Comparison of ENCODE assay signal across 1 cellular context in the genomic region with DNA sequence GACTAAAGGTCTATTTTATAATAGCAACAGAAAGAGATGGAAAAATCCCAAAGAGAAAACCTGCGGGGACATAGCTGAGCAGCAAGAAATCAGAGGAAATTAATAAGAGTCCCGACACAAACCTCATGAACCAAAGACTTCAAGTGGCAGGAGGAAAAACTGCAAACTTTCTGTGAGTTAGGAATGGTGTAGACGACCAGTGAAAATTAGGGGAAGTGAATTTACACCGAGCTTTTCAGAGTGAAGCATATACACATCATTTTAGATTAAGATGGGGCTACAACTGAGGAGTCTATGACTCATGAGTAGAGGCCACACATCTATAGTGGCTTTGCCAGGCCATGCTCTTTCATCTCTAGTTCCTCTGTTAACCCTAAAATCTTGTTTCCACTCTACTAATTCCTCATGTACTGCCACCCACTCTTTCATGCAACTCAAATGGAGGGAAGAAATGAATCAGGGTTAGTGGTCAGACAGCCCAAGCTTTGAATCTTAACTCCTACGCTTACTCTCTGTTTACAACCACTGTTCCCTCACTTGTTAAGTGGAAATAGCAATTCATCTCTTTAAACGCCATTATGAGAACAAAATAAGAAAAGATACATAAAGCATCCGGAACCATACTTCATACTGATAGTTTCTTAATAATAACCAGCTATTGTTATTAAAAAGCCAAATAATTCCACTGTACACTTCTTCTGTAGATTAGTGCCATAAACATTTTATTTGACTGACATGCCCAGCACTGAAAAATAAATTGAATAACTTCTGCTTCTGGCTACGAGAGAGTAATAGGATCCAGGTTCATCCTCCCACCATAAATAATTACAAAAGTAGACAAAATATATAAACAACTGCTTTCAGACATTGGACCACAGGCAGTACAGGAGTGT.
TF ChIP-seq lines count a peak whose summit lies in the region.

No MANE protein-coding gene starts in this region.

TF ChIP-seq in GM12878, 131 proteins besides CTCF, POLR2A, EP300 and RAD21 (continued from another document):
- no peak for TF ChIP-seq IRF5 (IDR thresholded peaks at IDR 0.05; ENCODE audit: borderline replicate concordance)
- no peak for TF ChIP-seq ZNF622 (IDR thresholded peaks at IDR 0.05)
- peak; percentile 78 for TF ChIP-seq FOXM1 (IDR thresholded peaks at IDR 0.05; ENCODE audit: low read depth, low read length)
- TF ChIP-seq SUZ12 (IDR thresholded peaks at IDR 0.05; ENCODE audit: unreplicated experiment), result no peak
- TF ChIP-seq WRNIP1 (IDR thresholded peaks at IDR 0.05; ENCODE audit: borderline replicate concordance, low read depth, low read length), result no peak
- TF ChIP-seq BCL11A (IDR thresholded peaks at IDR 0.05; ENCODE audit: low read depth, low read length), result peak; percentile 85; the same call in 1 of the 2 replicates
- TF ChIP-seq ZNF274 (IDR thresholded peaks at IDR 0.05; ENCODE audit: insufficient read depth, insufficient read length), result no peak
- no peak for TF ChIP-seq SMAD5 (IDR thresholded peaks at IDR 0.05; ENCODE audit: low read depth)
- no peak for TF ChIP-seq POLR2AphosphoS2 (IDR thresholded peaks at IDR 0.05; ENCODE audit: low read depth, low read length)
- TF ChIP-seq, protein P1, sequence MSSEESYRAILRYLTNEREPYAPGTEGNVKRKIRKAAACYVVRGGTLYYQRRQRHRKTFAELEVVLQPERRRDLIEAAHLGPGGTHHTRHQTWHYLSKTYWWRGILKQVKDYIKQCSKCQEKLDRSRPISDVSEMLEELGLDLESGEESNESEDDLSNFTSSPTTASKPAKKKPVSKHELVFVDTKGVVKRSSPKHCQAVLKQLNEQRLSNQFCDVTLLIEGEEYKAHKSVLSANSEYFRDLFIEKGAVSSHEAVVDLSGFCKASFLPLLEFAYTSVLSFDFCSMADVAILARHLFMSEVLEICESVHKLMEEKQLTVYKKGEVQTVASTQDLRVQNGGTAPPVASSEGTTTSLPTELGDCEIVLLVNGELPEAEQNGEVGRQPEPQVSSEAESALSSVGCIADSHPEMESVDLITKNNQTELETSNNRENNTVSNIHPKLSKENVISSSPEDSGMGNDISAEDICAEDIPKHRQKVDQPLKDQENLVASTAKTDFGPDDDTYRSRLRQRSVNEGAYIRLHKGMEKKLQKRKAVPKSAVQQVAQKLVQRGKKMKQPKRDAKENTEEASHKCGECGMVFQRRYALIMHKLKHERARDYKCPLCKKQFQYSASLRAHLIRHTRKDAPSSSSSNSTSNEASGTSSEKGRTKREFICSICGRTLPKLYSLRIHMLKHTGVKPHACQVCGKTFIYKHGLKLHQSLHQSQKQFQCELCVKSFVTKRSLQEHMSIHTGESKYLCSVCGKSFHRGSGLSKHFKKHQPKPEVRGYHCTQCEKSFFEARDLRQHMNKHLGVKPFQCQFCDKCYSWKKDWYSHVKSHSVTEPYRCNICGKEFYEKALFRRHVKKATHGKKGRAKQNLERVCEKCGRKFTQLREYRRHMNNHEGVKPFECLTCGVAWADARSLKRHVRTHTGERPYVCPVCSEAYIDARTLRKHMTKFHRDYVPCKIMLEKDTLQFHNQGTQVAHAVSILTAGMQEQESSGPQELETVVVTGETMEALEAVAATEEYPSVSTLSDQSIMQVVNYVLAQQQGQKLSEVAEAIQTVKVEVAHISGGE (CRISPR knock-in tag; IDR thresholded peaks at IDR 0.05), result no peak
- peak; percentile 81 for TF ChIP-seq DPF2 (IDR thresholded peaks at IDR 0.05)
- no peak for TF ChIP-seq SMC3 (IDR thresholded peaks at IDR 0.05; ENCODE audit: borderline replicate concordance, low read length)
- TF ChIP-seq ELK1 (IDR thresholded peaks at IDR 0.05; ENCODE audit: low read depth, low read length), result no peak
- TF ChIP-seq NFXL1 (IDR thresholded peaks at IDR 0.05; ENCODE audit: borderline replicate concordance), result no peak
- TF ChIP-seq BHLHE40 (IDR thresholded peaks at IDR 0.05; ENCODE audit: borderline replicate concordance in 1 of 2, low read depth in 2 of 2, low read length in 1 of 2), result no peak
- TF ChIP-seq CEBPZ (IDR thresholded peaks at IDR 0.05; ENCODE audit: low read depth, low read length), result no peak
- TF ChIP-seq MTA3 (IDR thresholded peaks at IDR 0.05; ENCODE audit: borderline replicate concordance, low read length), result peak; percentile 78; the same call in 1 of the 2 replicates
